In genomic region chr13:34748561-34748960, GRCh38 we compare ENCODE assay signal across 14 cellular contexts.
DNase-seq lines count a peak whose midpoint lies in the region; ATAC-seq, FAIRE-seq and TF ChIP-seq lines count a peak whose summit lies in the region.
"Had no signal": no experiment of that assay in that cellular context is flagged by ENCODE, and none has a peak within 500 bp of the region (broad histone marks: within the 10 kb centered on the region; RNA-seq: fewer than 3 reads in every experiment).

No MANE protein-coding gene starts in this region.

- H2AFZ ChIP-seq in mesenchymal stem cell (ENCODE audit: low read depth, low read length): no peak overlapping the region

- H3K27me3 ChIP-seq in BLaER1 (no peaks in the 10 kb centered on the region), bronchial epithelial cell (ENCODE audit: control insufficient read depth, insufficient read depth, low read length) (no peaks in the 10 kb centered on the region), mesenchymal stem cell (ENCODE audit: control insufficient read depth in 1 of 2, insufficient read depth in 1 of 2, low read length in 2 of 2) (peaks cover 0 to 6% of the 10 kb centered on the region in 2 experiments)

- WGBS in mesenchymal stem cell: 100% methylated on average over 1 of the region's 1 CpG

- no peak overlapping the region for H3K18ac ChIP-seq in mesenchymal stem cell (ENCODE audit: low read depth in 1 of 2, low read length in 2 of 2)

- H3K9me3 ChIP-seq in BLaER1 (peaks cover 26% of the 10 kb centered on the region), mesenchymal stem cell (ENCODE audit: control insufficient read depth, low read length) (no peaks in the 10 kb centered on the region)
- H3K9me3 ChIP-seq: SK-N-SH had no signal

- DNase-seq in bronchial epithelial cell (ENCODE audit: low read depth) (peak; percentile 73), mesenchymal stem cell (peak; percentile 19), T-helper 1 cell (no peak), NCI-H1105 treated with DMSO at 0.1 percent for 48 hours (lab: John Stamatoyannopoulos, UW) (no peak)
- DNase-seq: activated T-cell treated with anti-CD3 and anti-CD28 coated beads, Interleukin-2, amount 50 U/mL, for 72 hours; aorta; naive thymus-derived CD8-positive, alpha-beta T cell; SK-N-SH had no signal

- H3K36me3 ChIP-seq in BLaER1: no peaks in the 10 kb centered on the region
- no peaks in the 10 kb centered on the region for H3K36me3 ChIP-seq in bronchial epithelial cell (ENCODE audit: control insufficient read depth, insufficient read depth, low read length)
- no peaks in the 10 kb centered on the region for H3K36me3 ChIP-seq in mesenchymal stem cell (ENCODE audit: control insufficient read depth in 1 of 2, insufficient read depth in 2 of 2, low read depth in 1 of 2, low read length in 2 of 2)

- H3K4me1 ChIP-seq in BLaER1 (peaks cover 48% of the 10 kb centered on the region), mesenchymal stem cell (ENCODE audit: control insufficient read depth, insufficient read depth, low read depth, low read length) (peaks cover 5% of the 10 kb centered on the region)

- FAIRE-seq in bronchial epithelial cell (lab: Jason Lieb, UNC): no peak
- FAIRE-seq: endometrium, urothelium cell line had no signal

- ATAC-seq in GM19467 (IDR thresholded peaks at IDR 0.05; ENCODE audit: unreplicated experiment) (peak; percentile 54), HG03159 (IDR thresholded peaks at IDR 0.05; ENCODE audit: unreplicated experiment) (no peak), HG02884 (IDR thresholded peaks at IDR 0.05; ENCODE audit: unreplicated experiment) (no peak)
- ATAC-seq: activated T-cell treated with anti-CD3 and anti-CD28 coated beads, Interleukin-2, amount 50 U/mL, for 72 hours; naive thymus-derived CD8-positive, alpha-beta T cell had no signal

- H2BK5ac ChIP-seq in mesenchymal stem cell (ENCODE audit: low read depth, low read length, poor library complexity, severe bottlenecking): no peak overlapping the region

- peak overlapping the region; percentile 71 for H3K4me2 ChIP-seq in BLaER1
- no peak overlapping the region for H3K4me2 ChIP-seq in mesenchymal stem cell (ENCODE audit: low read length, poor library complexity, severe bottlenecking)
- H3K4me2 ChIP-seq: SK-N-SH had no signal

- H2BK12ac ChIP-seq in mesenchymal stem cell (ENCODE audit: low read length in 2 of 2): no peak overlapping the region

- no peak for TF ChIP-seq CTCF in bronchial epithelial cell (IDR thresholded peaks at IDR 0.05; ENCODE audit: insufficient read depth, low read length, severe bottlenecking)

- H2BK120ac ChIP-seq in mesenchymal stem cell (ENCODE audit: low read depth, low read length): no peak overlapping the region

- H3K27ac ChIP-seq in BLaER1: peak overlapping the region; percentile 73
- peak overlapping the region; percentile 55 for H3K27ac ChIP-seq in mesenchymal stem cell (ENCODE audit: low read length, poor library complexity, severe bottlenecking)

- no peak overlapping the region for H3K4ac ChIP-seq in mesenchymal stem cell (ENCODE audit: low read depth in 1 of 2, low read length in 2 of 2)

- H3K23ac ChIP-seq in mesenchymal stem cell (ENCODE audit: low read length in 2 of 2): no peak overlapping the region

- no peak overlapping the region for H4K8ac ChIP-seq in mesenchymal stem cell (ENCODE audit: low read length)

- H2BK15ac ChIP-seq in mesenchymal stem cell (ENCODE audit: low read depth, poor library complexity, severe bottlenecking): no peak overlapping the region

- no peak overlapping the region for H3K14ac ChIP-seq in mesenchymal stem cell (ENCODE audit: low read length in 2 of 2)

- H4K91ac ChIP-seq in mesenchymal stem cell (ENCODE audit: low read length): no peak overlapping the region

- H4K20me1 ChIP-seq in BLaER1: no peaks in the 10 kb centered on the region

- peak overlapping the region; percentile 23; the same call in 1 of the 2 replicates for H3K4me3 ChIP-seq in BLaER1
- H3K4me3 ChIP-seq in bronchial epithelial cell (ENCODE audit: low read depth, low read length): no peak overlapping the region
- H3K4me3 ChIP-seq in mesenchymal stem cell (ENCODE audit: insufficient read depth in 1 of 2, low read depth in 1 of 2, low read length in 2 of 2): no peak overlapping the region

- no peak overlapping the region for H2AK5ac ChIP-seq in mesenchymal stem cell (ENCODE audit: low read length, severe bottlenecking)

- no peak overlapping the region for H3K9ac ChIP-seq in BLaER1
- H3K9ac ChIP-seq in mesenchymal stem cell (ENCODE audit: low read length): no peak overlapping the region
- H3K9ac ChIP-seq: SK-N-SH had no signal

- H3K79me1 ChIP-seq in mesenchymal stem cell (replicated peaks; ENCODE audit: low read length, poor library complexity, severe bottlenecking): no peaks in the 10 kb centered on the region

Comparison
In these comparisons a context has a peak if more than half of its experiments do, and no peak if none do; other contexts are left out.
1. DNase-seq: peak in bronchial epithelial cell (single experiment) and mesenchymal stem cell (single experiment); none in T-helper 1 cell (0 of 5) and NCI-H1105 treated with DMSO at 0.1 percent for 48 hours (single experiment).